Comparison of ENCODE assay signal across 1 cellular context in the genomic region with DNA sequence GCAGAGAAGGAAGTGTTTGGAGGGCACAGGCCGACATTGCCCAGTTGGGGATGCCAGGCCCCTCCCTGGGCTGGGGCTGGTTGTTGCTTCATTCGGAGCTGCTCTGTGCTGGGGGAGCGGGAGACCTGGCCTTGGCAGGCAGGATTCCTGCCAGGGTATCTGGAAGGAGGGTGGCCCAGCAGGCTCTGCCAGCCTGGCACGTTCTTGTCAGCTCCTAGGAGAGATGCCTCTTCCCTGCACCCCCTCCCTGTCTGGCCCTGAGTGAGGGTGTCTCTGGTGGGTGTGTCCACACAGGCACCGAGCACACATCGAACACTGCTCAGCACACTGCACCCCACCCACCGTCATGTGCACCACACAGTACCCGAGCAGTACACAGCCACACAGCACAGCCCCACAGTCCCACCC.
TF ChIP-seq lines count a peak whose summit lies in the region.

No MANE protein-coding gene starts in this region.

TF ChIP-seq in IMR-90, 13 proteins besides CTCF, POLR2A, EP300 and RAD21:
- TF ChIP-seq RFX5 (IDR thresholded peaks at IDR 0.05; ENCODE audit: low read depth, low read length) (no peak), RCOR1 (IDR thresholded peaks at IDR 0.05; ENCODE audit: insufficient replicate concordance, low read length) (no peak), NFE2L2 (IDR thresholded peaks at IDR 0.05; ENCODE audit: low read depth, low read length) (no peak), MAFK (IDR thresholded peaks at IDR 0.05; ENCODE audit: low read depth, low read length) (no peak)
